Comparison of ENCODE assay signal across 8 cellular contexts in the genomic region with DNA sequence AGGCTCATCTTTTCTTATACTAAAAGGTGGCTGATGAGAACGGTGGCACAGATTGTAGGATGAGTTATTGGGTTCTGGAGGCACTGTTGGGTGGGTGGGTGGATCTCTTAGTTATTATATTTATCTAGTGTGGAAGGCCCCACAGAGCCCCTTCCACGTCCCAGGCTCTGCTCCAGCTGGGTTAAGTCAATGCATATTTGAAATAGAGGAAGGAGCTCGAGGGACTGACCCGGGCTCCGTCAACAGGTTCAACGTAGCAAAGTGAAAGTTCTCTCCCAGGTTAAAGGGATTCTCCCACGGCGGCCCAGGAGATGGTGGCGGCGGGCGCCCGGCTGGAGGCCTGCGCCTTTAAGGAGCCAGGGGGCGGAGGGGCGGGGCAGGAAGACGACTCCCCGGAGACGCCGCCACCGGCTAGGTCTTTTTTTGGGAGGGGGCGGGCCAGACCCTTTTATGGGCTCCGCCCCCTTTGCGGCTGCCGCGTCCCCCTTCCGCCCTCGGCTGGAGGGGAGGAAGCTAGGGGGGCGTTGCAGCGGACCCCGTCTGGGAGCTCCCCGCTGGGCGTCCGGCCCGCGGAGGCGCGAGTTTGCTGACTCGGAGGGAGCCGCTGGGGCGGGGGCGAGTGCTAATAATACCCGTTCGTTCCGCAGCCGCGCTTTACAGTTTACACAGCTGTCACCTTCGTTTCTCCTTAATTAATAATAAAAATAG. TPM values are rescaled to one million over a fixed set of nuclear protein-coding genes. Genes with fewer than 3 reads are reported as not detected.
DNase-seq lines count a peak whose midpoint lies in the region; ATAC-seq and TF ChIP-seq lines count a peak whose summit lies in the region.

No MANE protein-coding gene starts in this region.

- POLR2A ChIA-PET in GM10248 (lab: Yijun Ruan, JAX), result no interaction called here
- POLR2A ChIA-PET in activated naive CD8-positive, alpha-beta T cell treated with anti-CD3 and anti-CD28 coated beads, Interleukin-2, amount 10 ng/mL, durations not matched to agents 7 days and 5 days (lab: Charles Lee), result interaction anchor here (0.6 to 2.0 kb wide), 19 partner anchors 9 to 592 kb away, joined by 3 to 16 read pairs (median 4); a partner anchor contains a TSS

- DNase-seq in GM10248 (ENCODE audit: extremely low spot score) (peak; percentile 93), NCI-H1092 treated with DMSO at 0.1 percent for 48 hours (lab: John Stamatoyannopoulos, UW) (peak; percentile 94), SKM-1 treated with dmso at 0.1 percent for 144 hours (lab: John Stamatoyannopoulos, UW; ENCODE audit: unreplicated experiment) (peak; percentile 95), cardiac septum (ENCODE audit: low spot score) (peak; percentile 97), posterior cingulate gyrus (peak; percentile 70 to 97 (median 86)), upper lobe of left lung (peak; percentile 96 to 98)
- peak; percentile 95 for DNase-seq in activated naive CD8-positive, alpha-beta T cell treated with anti-CD3 and anti-CD28 coated beads, Interleukin-2, amount 10 ng/mL, durations not matched to agents 7 days and 5 days

- TF ChIP-seq CTCF in GM10248 (IDR thresholded peaks at IDR 0.05; ENCODE audit: control extremely low read depth, extremely low read depth, low read depth, missing control alignments), result no peak
- TF ChIP-seq CTCF in upper lobe of left lung (IDR thresholded peaks at IDR 0.05), result peak in 4 of 6 experiments; percentile 28 to 57 (median 34)

- H3K27me3 ChIP-seq in upper lobe of left lung, result no peaks in the 10 kb centered on the region

- no peak for TF ChIP-seq EP300 in upper lobe of left lung (IDR thresholded peaks at IDR 0.05)

- intact Hi-C loops in cardiac septum (cut with DNase I) (loop anchor here (2.0 to 10.0 kb wide), 3 partner anchors 110 to 592 kb away; a partner anchor contains a TSS), posterior cingulate gyrus (cut with DNase I) (loop anchor here (10.0 kb wide), 2 partner anchors 108 to 192 kb away; a partner anchor contains a TSS)

- no peaks in the 10 kb centered on the region for H3K9me3 Mint-ChIP-seq in activated naive CD8-positive, alpha-beta T cell treated with anti-CD3 and anti-CD28 coated beads, Interleukin-2, amount 10 ng/mL, durations not matched to agents 7 days and 5 days

- H3K36me3 Mint-ChIP-seq in activated naive CD8-positive, alpha-beta T cell treated with anti-CD3 and anti-CD28 coated beads, Interleukin-2, amount 10 ng/mL, durations not matched to agents 7 days and 5 days, result peaks cover 4% of the 10 kb centered on the region

- peak overlapping the region; percentile 63 to 90 (median 86) for H3K4me3 ChIP-seq in upper lobe of left lung

- ATAC-seq in HG02588 (IDR thresholded peaks at IDR 0.05; ENCODE audit: unreplicated experiment), result peak; percentile 59
- ATAC-seq in activated naive CD8-positive, alpha-beta T cell treated with anti-CD3 and anti-CD28 coated beads, Interleukin-2, amount 10 ng/mL, durations not matched to agents 7 days and 5 days (ENCODE audit: low read depth), result peak; percentile 81
- ATAC-seq in upper lobe of left lung (ENCODE audit: low FRiP score in 2 of 2), result peak; percentile 93 to 95

- H3K4me3 Mint-ChIP-seq in activated naive CD8-positive, alpha-beta T cell treated with anti-CD3 and anti-CD28 coated beads, Interleukin-2, amount 10 ng/mL, durations not matched to agents 7 days and 5 days, result peak overlapping the region; percentile 90

- H3K36me3 ChIP-seq in upper lobe of left lung, result peaks cover 0 to 12% (median 4%) of the 10 kb centered on the region in 4 donors

- peaks cover 23 to 40% (median 29%) of the 10 kb centered on the region in 4 donors for H3K4me1 ChIP-seq in upper lobe of left lung

- peak overlapping the region; percentile 84 for H3K27ac Mint-ChIP-seq in activated naive CD8-positive, alpha-beta T cell treated with anti-CD3 and anti-CD28 coated beads, Interleukin-2, amount 10 ng/mL, durations not matched to agents 7 days and 5 days

- TF ChIP-seq POLR2A in upper lobe of left lung (IDR thresholded peaks at IDR 0.05), result peak in 2 of 4 donors; percentile 78 to 83

- 1 to 4% methylated on average over 15 to 32 of the region's 47 CpGs for WGBS in upper lobe of left lung, 2 donors

- H3K9me3 ChIP-seq in upper lobe of left lung, result no peaks in the 10 kb centered on the region

- CTCF ChIA-PET in GM10248 (lab: Yijun Ruan, JAX), result interaction anchor here (0.8 to 3.2 kb wide), 7 partner anchors 14 to 245 kb away, joined by 3 to 28 read pairs (median 3); no protein-coding TSS in a partner anchor

- peaks cover 27% of the 10 kb centered on the region for H3K4me1 Mint-ChIP-seq in activated naive CD8-positive, alpha-beta T cell treated with anti-CD3 and anti-CD28 coated beads, Interleukin-2, amount 10 ng/mL, durations not matched to agents 7 days and 5 days

- H3K27ac ChIP-seq in upper lobe of left lung, result peak overlapping the region; percentile 96 to 98 (median 98)

- peaks cover 8% of the 10 kb centered on the region for H3K27me3 Mint-ChIP-seq in activated naive CD8-positive, alpha-beta T cell treated with anti-CD3 and anti-CD28 coated beads, Interleukin-2, amount 10 ng/mL, durations not matched to agents 7 days and 5 days

RNA-seq across cellular contexts. Expression of a gene that starts 1.5 kb away (rescaled TPM):
- 100 to 1,000 TPM; 166 to 171 TPM for total RNA-seq in activated naive CD8-positive, alpha-beta T cell treated with anti-CD3 and anti-CD28 coated beads, Interleukin-2, amount 10 ng/mL, durations not matched to agents 7 days and 5 days
- total RNA-seq in cardiac septum (132 TPM), upper lobe of left lung (100 to 1,000 TPM in 4 of 6 donors, 10 to 100 TPM in 2; 84.0 to 383 (median 180) TPM)

RNA-seq across cellular contexts. Expression of a gene that starts 6.5 kb away (rescaled TPM):
- total RNA-seq in activated naive CD8-positive, alpha-beta T cell treated with anti-CD3 and anti-CD28 coated beads, Interleukin-2, amount 10 ng/mL, durations not matched to agents 7 days and 5 days, result under 1 TPM in 1 of 2 experiments, not detected in 1; 0.33 TPM
- 11.7 TPM for total RNA-seq in cardiac septum
- 10 to 100 TPM in 3 of 6 donors, 1 to 10 TPM in 3; 4.8 to 28.7 (median 12.8) TPM for total RNA-seq in upper lobe of left lung

RNA-seq across cellular contexts. Expression of a gene that starts 20.9 kb away (rescaled TPM):
- not detected for total RNA-seq in activated naive CD8-positive, alpha-beta T cell treated with anti-CD3 and anti-CD28 coated beads, Interleukin-2, amount 10 ng/mL, durations not matched to agents 7 days and 5 days
- not detected for total RNA-seq in cardiac septum
- total RNA-seq in upper lobe of left lung, result not detected

RNA-seq across cellular contexts. Expression of a gene that starts 31.1 kb away (rescaled TPM):
- total RNA-seq in activated naive CD8-positive, alpha-beta T cell treated with anti-CD3 and anti-CD28 coated beads, Interleukin-2, amount 10 ng/mL, durations not matched to agents 7 days and 5 days, result not detected
- total RNA-seq in cardiac septum (0.22 TPM), upper lobe of left lung (100 to 1,000 TPM; 132 to 523 (median 171) TPM)

Comparison
In these comparisons a context has a peak if more than half of its experiments do, and no peak if none do; other contexts are left out.
1. Peak in every context shown above with its lines: DNase-seq, ATAC-seq, H3K4me3 ChIP-seq and H3K27ac ChIP-seq.